Comparison of ENCODE assay signal across 20 cellular contexts in the genomic region with DNA sequence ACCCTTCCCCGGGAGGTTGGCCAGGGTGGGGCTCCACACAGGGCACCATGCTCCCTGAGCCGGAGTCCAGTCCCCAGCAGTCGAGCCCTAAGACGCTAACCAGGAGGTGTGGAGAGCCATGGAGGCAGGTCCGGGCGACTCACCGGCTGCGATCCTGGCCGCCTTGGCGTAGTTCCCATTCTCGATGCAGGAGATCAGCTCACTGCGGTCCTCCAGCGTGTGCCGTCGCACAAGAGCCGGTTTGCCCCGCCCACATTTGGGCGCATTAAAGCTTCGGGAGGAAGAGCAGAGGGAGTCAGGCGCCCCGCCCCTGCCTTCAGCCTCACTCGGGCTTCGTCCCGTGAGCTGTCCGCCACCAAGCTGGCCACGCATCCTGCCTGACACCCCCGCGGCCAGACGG. TPM values are rescaled to one million over a fixed set of nuclear protein-coding genes. Genes with fewer than 3 reads are reported as not detected.
DNase-seq lines count a peak whose midpoint lies in the region; ATAC-seq and TF ChIP-seq lines count a peak whose summit lies in the region.
"Had no signal": no experiment of that assay in that cellular context is flagged by ENCODE, and none has a peak within 500 bp of the region (broad histone marks: within the 10 kb centered on the region; RNA-seq: fewer than 3 reads in every experiment).

No MANE protein-coding gene starts in this region.

- peak; percentile 24; the same call in 1 of the 3 replicates for ATAC-seq in RWPE2 (ENCODE audit: low read depth)
- ATAC-seq: A549 had no signal

- H3K9ac ChIP-seq in neuronal stem cell (ENCODE audit: low read depth, low read length, poor library complexity): no peak overlapping the region
- H3K9ac ChIP-seq: KMS-11 had no signal

- peak overlapping the region; percentile 71 for H2BK5ac ChIP-seq in neuronal stem cell (ENCODE audit: low read length)

- no peaks in the 10 kb centered on the region for H3K4me1 Mint-ChIP-seq in Calu3 (ENCODE audit: low read depth, unreplicated experiment)

- H3K4me1 ChIP-seq in RWPE2 (ENCODE audit: insufficient read depth, poor library complexity, severe bottlenecking): no peaks in the 10 kb centered on the region
- no peaks in the 10 kb centered on the region for H3K4me1 ChIP-seq in neuronal stem cell (ENCODE audit: control insufficient read depth in 2 of 2, insufficient read depth in 1 of 2, low read depth in 1 of 2, low read length in 2 of 2)
- H3K4me1 ChIP-seq: A549 had no signal

- no CpG with 5 or more reads among the region's 29 CpGs for whole genome bisulfite sequencing in neuronal stem cell (ENCODE audit: extremely low coverage in 2 of 2, insufficient read length in 2 of 2, insufficient replicate concordance in 1 of 2), 2 donors

- H3K9me3 ChIP-seq in RWPE2 (ENCODE audit: severe bottlenecking): no peaks in the 10 kb centered on the region
- H3K9me3 ChIP-seq in neuronal stem cell (replicated peaks in 1 of 2; ENCODE audit: control insufficient read depth in 2 of 2, insufficient read depth in 1 of 2, low read depth in 1 of 2, low read length in 2 of 2): no peaks in the 10 kb centered on the region
- H3K9me3 ChIP-seq: A549, HAP-1, SJCRH30 had no signal

- H3K79me1 ChIP-seq in neuronal stem cell (ENCODE audit: low read depth, low read length): peaks cover 30% of the 10 kb centered on the region

- peak overlapping the region; percentile 60 for H3K23ac ChIP-seq in neuronal stem cell (ENCODE audit: low read depth, low read length, poor library complexity)

- no peak overlapping the region for H2BK15ac ChIP-seq in neuronal stem cell (ENCODE audit: low read length)

- H3K27me3 ChIP-seq in RWPE2 (ENCODE audit: insufficient read depth, poor library complexity, severe bottlenecking): no peaks in the 10 kb centered on the region
- no peaks in the 10 kb centered on the region for H3K27me3 ChIP-seq in neuronal stem cell (ENCODE audit: control insufficient read depth in 3 of 3, insufficient read depth in 3 of 3, low read depth in 1 of 3, low read length in 3 of 3)
- H3K27me3 ChIP-seq: SJCRH30 had no signal

- no peak overlapping the region for H4K8ac ChIP-seq in neuronal stem cell (ENCODE audit: low read depth, low read length)

- H3K4me3 ChIP-seq in RWPE2 (ENCODE audit: severe bottlenecking) (no peak overlapping the region), epithelial cell of esophagus (ENCODE audit: low read length) (no peak overlapping the region), neuronal stem cell (ENCODE audit: low read length in 2 of 2) (no peak overlapping the region)
- H3K4me3 ChIP-seq: A549, HAP-1, SJCRH30 had no signal

- peaks cover 33% of the 10 kb centered on the region for H3K36me3 ChIP-seq in RWPE2 (ENCODE audit: low read depth)
- H3K36me3 ChIP-seq in neuronal stem cell (replicated peaks in 1 of 2; ENCODE audit: control insufficient read depth in 2 of 2, insufficient read depth in 2 of 2, low read length in 2 of 2): peaks cover 38 to 90% of the 10 kb centered on the region in 2 donors

- BruUV-seq in Calu3 (replicated peaks; lab: Mats Ljungman, UMichigan): no TSS peak

- no peak overlapping the region for H3K4ac ChIP-seq in neuronal stem cell (ENCODE audit: low read length)

- H3K27ac ChIP-seq in RWPE2 (ENCODE audit: poor library complexity, severe bottlenecking) (no peak overlapping the region), neuronal stem cell (replicated peaks; ENCODE audit: low read length) (no peak overlapping the region)
- H3K27ac ChIP-seq: A549, HL-60, KMS-11, SJCRH30 had no signal

- H3K18ac ChIP-seq in neuronal stem cell (ENCODE audit: low read length): peak overlapping the region; percentile 64

- H2BK120ac ChIP-seq in neuronal stem cell (ENCODE audit: low read depth, low read length): no peak overlapping the region

- DNase-seq in Calu3 (peak; percentile 81), RWPE2 (ENCODE audit: low spot score) (no peak), epithelial cell of esophagus (ENCODE audit: low read depth) (peak; percentile 48), neuronal stem cell (ENCODE audit: low spot score) (no peak), AML-193 (lab: John Stamatoyannopoulos, UW) (no peak), HCEC 1CT (no peak), anterior cingulate cortex (lab: John Stamatoyannopoulos, UW) (no peak)
- DNase-seq: C1 segment of cervical spinal cord; CD8-positive, alpha-beta memory T cell; DND-41; MV-4-11; NCI-H1694 treated with DMSO at 0.1 percent for 48 hours; NCI-H2107; NCI-H510A; NCI-H748 treated with DMSO at 0.1 percent for 48 hours; SJCRH30 had no signal

- H2AFZ ChIP-seq in neuronal stem cell (ENCODE audit: low read length): no peak overlapping the region

- H3K4me2 ChIP-seq in neuronal stem cell (ENCODE audit: insufficient read depth, low read length, poor library complexity, severe bottlenecking): no peak overlapping the region
- H3K4me2 ChIP-seq: A549, KMS-11 had no signal

- H3K14ac ChIP-seq in neuronal stem cell (ENCODE audit: low read length): no peak overlapping the region

- CTCF ChIA-PET in Calu3 (lab: Charles Lee): no interaction called here

- no peak overlapping the region for H2BK12ac ChIP-seq in neuronal stem cell (ENCODE audit: low read length)

- no peak overlapping the region for H2AK5ac ChIP-seq in neuronal stem cell (ENCODE audit: low read depth, low read length)

- TF ChIP-seq CTCF in Calu3 (IDR thresholded peaks at IDR 0.05; ENCODE audit: unreplicated experiment) (no peak), RWPE2 (IDR thresholded peaks at IDR 0.05; ENCODE audit: poor library complexity, severe bottlenecking) (no peak), epithelial cell of esophagus (IDR thresholded peaks at IDR 0.05; ENCODE audit: insufficient read depth, low read depth, low read length, missing control alignments) (no peak)

- intact Hi-C loops in Calu3 (cut with micrococcal nuclease; ENCODE audit: unreplicated experiment): loop anchor here (2.0 kb wide), 1 partner anchor 50 kb away; a partner anchor contains a TSS

- H3K27me3 Mint-ChIP-seq in Calu3 (ENCODE audit: unreplicated experiment): no peaks in the 10 kb centered on the region
- H3K27me3 Mint-ChIP-seq: CD8-positive, alpha-beta memory T cell had no signal

- peaks cover 43% of the 10 kb centered on the region for H3K36me3 Mint-ChIP-seq in Calu3 (ENCODE audit: insufficient read depth, unreplicated experiment)

- H3K27ac Mint-ChIP-seq in Calu3 (ENCODE audit: unreplicated experiment): peak overlapping the region; percentile 30

- H3K4me3 Mint-ChIP-seq in Calu3 (ENCODE audit: low read depth, unreplicated experiment): no peak overlapping the region
- H3K4me3 Mint-ChIP-seq: CD8-positive, alpha-beta memory T cell had no signal

- H3K9me3 Mint-ChIP-seq in Calu3 (ENCODE audit: low read depth, unreplicated experiment): no peaks in the 10 kb centered on the region
- H3K9me3 Mint-ChIP-seq: CD8-positive, alpha-beta memory T cell had no signal

- no peak overlapping the region for H4K91ac ChIP-seq in neuronal stem cell (ENCODE audit: low read depth, low read length, poor library complexity)

RNA-seq across cellular contexts. Expression of a gene that starts 50.8 kb away (rescaled TPM):
- 38.8 and 41.4 TPM in 2 replicates for total RNA-seq in Calu3 (2022)
- polyA plus RNA-seq in neuronal stem cell (2013, experiment 1 of 2): 21.8 TPM
- 22.7 TPM for polyA plus RNA-seq in neuronal stem cell (2013, experiment 2 of 2)

Comparison
In these comparisons a context has a peak if more than half of its experiments do, and no peak if none do; other contexts are left out.
1. DNase-seq: peak in Calu3 (single experiment) and epithelial cell of esophagus (single experiment); none in RWPE2 (single experiment), neuronal stem cell (single experiment), AML-193 (0 of 2), HCEC 1CT (single experiment) and anterior cingulate cortex (0 of 58).